In genomic region chr17:68047890-68048542, GRCh38 we compare ENCODE assay signal across 8 cellular contexts. TPM values are rescaled to one million over a fixed set of nuclear protein-coding genes. Genes with fewer than 3 reads are reported as not detected.
DNase-seq lines count a peak whose midpoint lies in the region; ATAC-seq, FAIRE-seq and TF ChIP-seq lines count a peak whose summit lies in the region.
"Not testable (repeated sequence)": the region's sequence is repeated elsewhere in the genome, so short reads cannot be mapped to it uniquely, and the experiment has no call there.

No MANE protein-coding gene starts in this region.

- DNase-seq in HCT116 (ENCODE audit: low read depth, low spot score); Panc1 (ENCODE audit: low read depth, low spot score); K562 (ENCODE audit: extremely low read depth in 1 of 4, low spot score in 3 of 4); left cardiac atrium; neural crest cell (ENCODE audit: low read depth, low spot score); aorta: not testable (repeated sequence)

- not testable (repeated sequence) for H3K9me3 Mint-ChIP-seq in neural crest cell

- H3K27ac Mint-ChIP-seq in neural crest cell (ENCODE audit: unreplicated experiment), result peak overlapping the region; percentile 37

- not testable (repeated sequence) for TF ChIP-seq CTCF in HCT116 (IDR thresholded peaks at IDR 0.05 in 2 of 3, conservative IDR thresholded peaks at IDR 0.05 in 1 of 3; ENCODE audit: borderline replicate concordance in 1 of 3, insufficient read depth in 1 of 3, low read depth in 2 of 3, low read length in 2 of 3); Panc1 (IDR thresholded peaks at IDR 0.05); K562 (IDR thresholded peaks at IDR 0.05 in 2 of 3, conservative IDR thresholded peaks at IDR 0.05 in 1 of 3; ENCODE audit: insufficient read depth in 2 of 3, low read depth in 1 of 3, low read length in 3 of 3); neural crest cell (conservative IDR thresholded peaks at IDR 0.05)

- not testable (repeated sequence) for H3K9me3 ChIP-seq in BLaER1 treated with 17β-estradiol and CSF1 and Interleukin-3, amounts not matched to agents 10 nM and 100 nM (replicated peaks in 1 of 11); HCT116 (ENCODE audit: control insufficient read depth in 1 of 2, insufficient read depth in 1 of 2, low read depth in 1 of 2, low read length in 2 of 2); Panc1 (ENCODE audit: control insufficient read depth, insufficient read depth, low read depth, low read length); K562 (replicated peaks; ENCODE audit: control insufficient read depth, insufficient read depth, low read depth, low read length); aorta (ENCODE audit: control insufficient read depth, low read length)

- WGBS in K562 (ENCODE audit: insufficient coverage, low coverage, missing lambda C conversion rate), result 42% methylated on average over 6 of the region's 7 CpGs
- 72% methylated on average over 7 of the region's 7 CpGs for WGBS in aorta, 2 donors

- H2AFZ ChIP-seq in HCT116 (ENCODE audit: low read depth, low read length, poor library complexity, severe bottlenecking); K562 (ENCODE audit: low read depth, low read length): not testable (repeated sequence)

- H3K4me1 ChIP-seq in BLaER1 treated with 17β-estradiol and CSF1 and Interleukin-3, amounts not matched to agents 10 nM and 100 nM, result peaks cover 22 to 59% (median 43%) of the 10 kb centered on the region in 10 experiments
- H3K4me1 ChIP-seq in HCT116 (ENCODE audit: control insufficient read depth in 1 of 2, insufficient read depth in 2 of 2, low read length in 2 of 2); Panc1 (ENCODE audit: control insufficient read depth, insufficient read depth, low read length); K562 (replicated peaks in 1 of 2; ENCODE audit: control insufficient read depth in 2 of 2, insufficient read depth in 2 of 2, low read length in 2 of 2); aorta (ENCODE audit: control insufficient read depth in 1 of 2, insufficient read depth in 2 of 2, low read length in 2 of 2): not testable (repeated sequence)

- TF ChIP-seq RAD21 in HCT116 (IDR thresholded peaks at IDR 0.05; ENCODE audit: low read depth); K562 (CRISPR knock-in tag; conservative IDR thresholded peaks at IDR 0.05 in 1 of 2, IDR thresholded peaks at IDR 0.05 in 1 of 2): not testable (repeated sequence)

- TF ChIP-seq EP300 in K562 (IDR thresholded peaks at IDR 0.05; ENCODE audit: low read length), result not testable (repeated sequence)

- peak; percentile 61 for FAIRE-seq in K562 (lab: Jason Lieb, UNC)
- FAIRE-seq in endometrium (lab: Jason Lieb, UNC), result peak; percentile 77

- CTCF ChIA-PET in HCT116 (lab: Charles Lee), result interaction anchor here (1.1 kb wide), 1 partner anchor 153 kb away, joined by 3 read pairs; no protein-coding TSS in a partner anchor
- CTCF ChIA-PET in Panc1 (lab: Charles Lee); K562 (lab: Yijun Ruan, JAX; ENCODE audit: low intra/inter-chr PET ratio): not testable (repeated sequence)

- not testable (repeated sequence) for H3K27me3 ChIP-seq in BLaER1 treated with 17β-estradiol and CSF1 and Interleukin-3, amounts not matched to agents 10 nM and 100 nM; HCT116 (ENCODE audit: insufficient read depth, low read length); Panc1 (ENCODE audit: control insufficient read depth, insufficient read depth, low read length); K562 (ENCODE audit: control insufficient read depth in 2 of 2, insufficient read depth in 2 of 2, low read length in 2 of 2); aorta (ENCODE audit: control insufficient read depth in 1 of 2, insufficient read depth in 2 of 2, low read length in 1 of 2)

- H3K9me2 ChIP-seq in HCT116 (ENCODE audit: insufficient read depth), result not testable (repeated sequence)

- RAD21 ChIA-PET in HCT116 (lab: Charles Lee; ENCODE audit: low non-redundant PET in 1 of 2, low total read pairs in 2 of 2, uncharacterized antibody in 2 of 2, unreplicated experiment in 2 of 2), result not testable (repeated sequence)

- TF ChIP-seq POLR2A in HCT116 (IDR thresholded peaks at IDR 0.05; ENCODE audit: borderline replicate concordance, extremely low read depth, insufficient read depth, insufficient read length), result not testable (repeated sequence)
- peak; percentile 46 for TF ChIP-seq POLR2A in K562 (conservative IDR thresholded peaks at IDR 0.05)

- H3K9me1 ChIP-seq in K562 (ENCODE audit: control insufficient read depth, insufficient read depth, low read length), result not testable (repeated sequence)

- POLR2A ChIA-PET in HCT116 (lab: Charles Lee), result interaction anchor here (0.7 to 1.7 kb wide), 2 partner anchors 11 to 329 kb away, joined by 3 read pairs; no protein-coding TSS in a partner anchor
- POLR2A ChIA-PET in Panc1 (lab: Charles Lee), result not testable (repeated sequence)
- POLR2A ChIA-PET in K562 (lab: Yijun Ruan, JAX), result interaction anchor here (0.7 to 3.5 kb wide), 5 partner anchors 8 to 1094 kb away, joined by 3 to 22 read pairs (median 4); partner anchors contain the start of gene KPNA2

- in situ Hi-C loops in Panc1 (cut with HindIII; ENCODE audit: low pct_unique_long_range_greater_than_20kb, low sequenced_read_pairs); K562 (cut with MboI): not testable (repeated sequence)

- peak overlapping the region in 10 of 11 experiments; percentile 0 to 62 (median 50); a peak in 9 of 22 replicates for H3K4me2 ChIP-seq in BLaER1 treated with 17β-estradiol and CSF1 and Interleukin-3, amounts not matched to agents 10 nM and 100 nM
- not testable (repeated sequence) for H3K4me2 ChIP-seq in HCT116 (ENCODE audit: low read length); K562 (ENCODE audit: insufficient read depth, low read length)

- not testable (repeated sequence) for H3K4me3 Mint-ChIP-seq in neural crest cell

- H3K79me2 ChIP-seq in HCT116 (ENCODE audit: insufficient read depth, low read length); K562 (ENCODE audit: control insufficient read depth, insufficient read depth, low read length): not testable (repeated sequence)

- H4K20me1 ChIP-seq in BLaER1 treated with 17β-estradiol and CSF1 and Interleukin-3, amounts not matched to agents 10 nM and 100 nM, result peaks cover 0 to 40% (median 21%) of the 10 kb centered on the region in 11 experiments; a peak in 15 of 22 replicates
- not testable (repeated sequence) for H4K20me1 ChIP-seq in HCT116 (ENCODE audit: insufficient read depth); K562 (replicated peaks; ENCODE audit: control insufficient read depth, insufficient read depth, low read length)

- H3K4me3 ChIP-seq in BLaER1 treated with 17β-estradiol and CSF1 and Interleukin-3, amounts not matched to agents 10 nM and 100 nM; HCT116 (replicated peaks in 1 of 2; ENCODE audit: low read depth in 1 of 2, low read length in 2 of 2); Panc1 (ENCODE audit: low read depth in 2 of 2, low read length in 2 of 2); K562; aorta (ENCODE audit: low read length in 2 of 2): not testable (repeated sequence)

- not testable (repeated sequence) for H3K4me1 Mint-ChIP-seq in neural crest cell

- peak overlapping the region in 2 of 11 experiments; percentile 10 to 16; a peak in 1 of 22 replicates for H3K27ac ChIP-seq in BLaER1 treated with 17β-estradiol and CSF1 and Interleukin-3, amounts not matched to agents 10 nM and 100 nM
- H3K27ac ChIP-seq in HCT116 (ENCODE audit: low read depth, low read length); Panc1 (ENCODE audit: low read length); K562 (ENCODE audit: extremely low read depth, low read depth, low read length); aorta (ENCODE audit: low read depth in 1 of 2, low read length in 2 of 2): not testable (repeated sequence)

- peaks cover 42 to 62% (median 51%) of the 10 kb centered on the region in 11 experiments for H3K36me3 ChIP-seq in BLaER1 treated with 17β-estradiol and CSF1 and Interleukin-3, amounts not matched to agents 10 nM and 100 nM
- H3K36me3 ChIP-seq in HCT116 (ENCODE audit: control insufficient read depth in 1 of 2, insufficient read depth in 2 of 2, low read length in 2 of 2) (peaks cover 39 to 40% of the 10 kb centered on the region in 2 experiments), Panc1 (ENCODE audit: control insufficient read depth, insufficient read depth, low read length) (peaks cover 28% of the 10 kb centered on the region), K562 (ENCODE audit: control insufficient read depth, insufficient read depth, low read length) (peaks cover 41% of the 10 kb centered on the region)
- not testable (repeated sequence) for H3K36me3 ChIP-seq in aorta (ENCODE audit: control insufficient read depth in 1 of 2, insufficient read depth in 2 of 2, low read length in 1 of 2)

- not testable (repeated sequence) for H3K9ac ChIP-seq in BLaER1 treated with 17β-estradiol and CSF1 and Interleukin-3, amounts not matched to agents 10 nM and 100 nM; HCT116 (ENCODE audit: low read length); K562 (ENCODE audit: insufficient read depth in 1 of 2, low read depth in 2 of 2, low read length in 2 of 2)

- not testable (repeated sequence) for BruUV-seq in HCT116 (replicated peaks; lab: Mats Ljungman, UMichigan); Panc1 (replicated peaks; lab: Mats Ljungman, UMichigan); K562 (replicated peaks; lab: Mats Ljungman, UMichigan)

- H3K27me3 Mint-ChIP-seq in neural crest cell (ENCODE audit: low read depth), result not testable (repeated sequence)

- intact Hi-C loops in HCT116 (cut with micrococcal nuclease); Panc1 (cut with micrococcal nuclease; ENCODE audit: unreplicated experiment); K562 (cut with micrococcal nuclease); left cardiac atrium (cut with DNase I); aorta (cut with DNase I): not testable (repeated sequence)

- peak; percentile 35 for ATAC-seq in HCT116
- ATAC-seq in Panc1, result peak; percentile 30
- ATAC-seq in K562, result peak; percentile 50
- peak; percentile 53 to 65 for ATAC-seq in left cardiac atrium
- ATAC-seq in aorta (ENCODE audit: low FRiP score), result peak; percentile 63

- peaks cover 34% of the 10 kb centered on the region for H3K36me3 Mint-ChIP-seq in neural crest cell (ENCODE audit: low read depth)

RNA-seq across cellular contexts. Expression of gene KPNA2, which starts 12.5 kb away (rescaled TPM):
- total RNA-seq in HCT116 (2021; ENCODE audit: unreplicated experiment) (330 TPM), Panc1 (2021; ENCODE audit: unreplicated experiment) (177 TPM), K562 (2014; rRNA removed) (132 and 140 TPM in 2 replicates), K562 (2014; rRNA removed; fragmentation: Illumina TruSeq; extraction: Trizol) (241 and 267 TPM in 2 replicates), K562 (2015; rRNA removed; fragmentation: Illumina TruSeq; extraction: Trizol) (235 and 243 TPM in 2 replicates), K562 (2021) (219 and 223 TPM in 2 replicates), left cardiac atrium (10 to 100 TPM; 21.8 to 40.2 TPM), neural crest cell (376 and 397 TPM in 2 replicates), aorta (10 to 100 TPM; 19.6 to 20.9 TPM)
- polyA plus RNA-seq in HCT116 (2012), result 213 and 301 TPM in 2 replicates
- polyA plus RNA-seq in Panc1 (2012; ENCODE audit: insufficient read length), result 102 TPM
- 165 and 234 TPM in 2 replicates for total RNA-seq in K562 (2011; cell fraction: chromatin; rRNA removed; ENCODE audit: low replicate concordance)
- 104 and 108 TPM in 2 replicates for total RNA-seq in K562 (2011; cell fraction: nucleolus; rRNA removed)
- total RNA-seq in K562 (2011; cell fraction: nucleoplasm; rRNA removed), result 115 and 124 TPM in 2 replicates
- polyA plus RNA-seq in K562 (2011; rRNA removed) (200 and 229 TPM in 2 replicates), K562 (2014; fragmentation: Illumina TruSeq; extraction: Trizol) (232 and 250 TPM in 2 replicates), K562 (2014; fragmentation: Nextera tagmentation; extraction: Ambion mirVana) (100 to 1,000 TPM; 594 to 984 TPM), K562 (2014; rRNA removed) (136 and 162 TPM in 2 replicates), aorta (10 to 100 TPM in 1 of 2 donors, 1 to 10 TPM in 1; 5.8 to 11.1 TPM)
- 215 and 240 TPM in 2 replicates for polyA plus RNA-seq in K562 (2011; cell fraction: cytosol; rRNA removed)
- polyA plus RNA-seq in K562 (2011; cell fraction: nucleus; rRNA removed), result 127 and 151 TPM in 2 replicates
- polyA plus RNA-seq in K562 (2012), result 168 and 218 TPM in 2 replicates
- 466 and 590 TPM in 2 replicates for polyA minus RNA-seq in K562 (2011; rRNA and poly(A)+ RNA removed)
- polyA minus RNA-seq in K562 (2011; cell fraction: cytosol; rRNA and poly(A)+ RNA removed), result 201 and 253 TPM in 2 replicates
- 75.3 and 108 TPM in 2 replicates for polyA minus RNA-seq in K562 (2011; cell fraction: nucleus; rRNA and poly(A)+ RNA removed)

RNA-seq across cellular contexts. Expression of gene C17orf58, which starts 51.7 kb away (rescaled TPM):
- total RNA-seq in HCT116 (2021; ENCODE audit: unreplicated experiment) (38.1 TPM), Panc1 (2021; ENCODE audit: unreplicated experiment) (15.6 TPM), K562 (2014; rRNA removed) (37.4 and 42.5 TPM in 2 replicates), K562 (2014; rRNA removed; fragmentation: Illumina TruSeq; extraction: Trizol) (23.6 and 24.7 TPM in 2 replicates), K562 (2015; rRNA removed; fragmentation: Illumina TruSeq; extraction: Trizol) (17.0 and 17.8 TPM in 2 replicates), K562 (2021) (25.2 and 27.6 TPM in 2 replicates), left cardiac atrium (10 to 100 TPM in 1 of 2 donors, 1 to 10 TPM in 1; 8.2 to 14.2 TPM), neural crest cell (16.4 and 18.9 TPM in 2 replicates), aorta (10 to 100 TPM in 1 of 2 donors, 1 to 10 TPM in 1; 5.2 to 15.8 TPM)
- polyA plus RNA-seq in HCT116 (2012), result 39.6 and 42.6 TPM in 2 replicates
- 10.3 TPM for polyA plus RNA-seq in Panc1 (2012; ENCODE audit: insufficient read length)
- 8.4 TPM in 2 replicates for total RNA-seq in K562 (2011; cell fraction: chromatin; rRNA removed; ENCODE audit: low replicate concordance)
- total RNA-seq in K562 (2011; cell fraction: nucleolus; rRNA removed), result 9.0 and 9.7 TPM in 2 replicates
- total RNA-seq in K562 (2011; cell fraction: nucleoplasm; rRNA removed), result 9.8 and 10.7 TPM in 2 replicates
- polyA plus RNA-seq in K562 (2011; rRNA removed) (29.2 and 32.7 TPM in 2 replicates), K562 (2014; fragmentation: Illumina TruSeq; extraction: Trizol) (22.7 and 27.6 TPM in 2 replicates), K562 (2014; fragmentation: Nextera tagmentation; extraction: Ambion mirVana) (1 to 10 TPM; 8.6 to 9.9 TPM), K562 (2014; rRNA removed) (32.7 and 35.3 TPM in 2 replicates), aorta (10 to 100 TPM in 1 of 2 donors, 1 to 10 TPM in 1; 9.1 to 20.5 TPM)
- polyA plus RNA-seq in K562 (2011; cell fraction: cytosol; rRNA removed), result 22.6 and 29.6 TPM in 2 replicates
- 15.5 and 16.7 TPM in 2 replicates for polyA plus RNA-seq in K562 (2011; cell fraction: nucleus; rRNA removed)
- polyA plus RNA-seq in K562 (2012), result 19.9 and 20.2 TPM in 2 replicates
- 14.0 and 16.2 TPM in 2 replicates for polyA minus RNA-seq in K562 (2011; rRNA and poly(A)+ RNA removed)
- polyA minus RNA-seq in K562 (2011; cell fraction: cytosol; rRNA and poly(A)+ RNA removed), result 7.6 and 11.4 TPM in 2 replicates
- polyA minus RNA-seq in K562 (2011; cell fraction: nucleus; rRNA and poly(A)+ RNA removed), result 3.9 and 4.7 TPM in 2 replicates
